ENCODE assay signal across 15 cellular contexts in genomic region chr3:13173186-13173585, GRCh38.
"Had no signal": no experiment of that assay in that cellular context is flagged by ENCODE, and none has a peak within 500 bp of the region (broad histone marks: within the 10 kb centered on the region; RNA-seq: fewer than 3 reads in every experiment).

No MANE protein-coding gene starts in this region.

- H3K27me3 ChIP-seq: colonic mucosa, hepatocyte, pancreas, right lobe of liver, thyroid gland, upper lobe of left lung, vagina had no signal

- H3K4me3 ChIP-seq: colonic mucosa, hepatocyte, pancreas, prostate gland, right lobe of liver, thyroid gland, upper lobe of left lung, vagina had no signal

- DNase-seq: colonic mucosa; effector CD4-positive, alpha-beta T cell; foreskin melanocyte; kidney glomerular epithelial cell; natural killer cell; nucleus accumbens; pancreas; right lobe of liver; stimulated activated CD4-positive, alpha-beta T cell treated with anti-CD3 and anti-CD28 coated beads, Interleukin-12 subunit alpha, Interleukin-12 subunit beta, amount 100 ng/mL, for 4 hours; stimulated activated naive CD4-positive, alpha-beta T cell; thyroid gland; upper lobe of left lung had no signal

- H3K9me3 ChIP-seq: colonic mucosa, pancreas, prostate gland, right lobe of liver, thyroid gland, vagina had no signal

- H3K27ac ChIP-seq: colonic mucosa, hepatocyte, pancreas, prostate gland, right lobe of liver, thyroid gland, upper lobe of left lung, vagina had no signal

- H3K36me3 ChIP-seq: colonic mucosa, pancreas, prostate gland, right lobe of liver, thyroid gland, upper lobe of left lung, vagina had no signal

- H3K4me1 ChIP-seq: colonic mucosa, pancreas, prostate gland, thyroid gland, upper lobe of left lung, vagina had no signal

- H3K4me2 ChIP-seq: hepatocyte had no signal

- FAIRE-seq: pancreas had no signal
